In the genomic region with DNA sequence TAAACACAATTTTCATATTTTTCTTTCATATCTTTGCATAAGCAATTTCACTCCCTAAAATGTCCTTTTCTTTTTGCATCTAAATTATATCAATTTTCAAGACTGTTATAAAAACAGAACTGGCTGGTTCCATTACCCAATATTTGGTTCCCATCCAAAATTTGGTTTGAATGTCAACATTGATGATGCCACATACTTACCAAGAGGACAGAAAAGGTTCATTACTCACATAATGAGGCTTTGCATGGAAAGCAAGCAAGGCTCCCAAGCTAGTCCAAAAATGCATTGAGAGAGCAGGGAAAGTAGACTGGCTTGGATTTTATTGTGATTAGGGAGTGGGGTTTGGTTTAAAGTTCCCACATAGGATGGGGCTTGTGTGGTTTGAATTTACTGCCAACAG, we compare ENCODE assay signal across 19 cellular contexts.
DNase-seq lines count a peak whose midpoint lies in the region; ATAC-seq and TF ChIP-seq lines count a peak whose summit lies in the region.
"Had no signal": no experiment of that assay in that cellular context is flagged by ENCODE, and none has a peak within 500 bp of the region (broad histone marks: within the 10 kb centered on the region; RNA-seq: fewer than 3 reads in every experiment).

No MANE protein-coding gene starts in this region.

- H3F3A ChIP-seq in PC-3 (ENCODE audit: low read length, unreplicated experiment), result no peaks in the 10 kb centered on the region

- no TSS peak for BruUV-seq in PC-3 (replicated peaks; lab: Mats Ljungman, UMichigan)

- H3K9me2 ChIP-seq in PC-3 (replicated peaks; ENCODE audit: low read length), result no peaks in the 10 kb centered on the region

- CTCF ChIA-PET in PC-3 (lab: Charles Lee), result no interaction called here

- TF ChIP-seq POLR2A in right lobe of liver (IDR thresholded peaks at IDR 0.05) (no peak), tibial nerve (IDR thresholded peaks at IDR 0.05) (no peak)

- no peak for TF ChIP-seq EP300 in tibial nerve (IDR thresholded peaks at IDR 0.05)

- H3K9ac ChIP-seq in PC-3 (ENCODE audit: low read length), result no peak overlapping the region

- H3K79me2 ChIP-seq in PC-3 (ENCODE audit: low read length), result no peaks in the 10 kb centered on the region

- H3K27me3 ChIP-seq in PC-3 (ENCODE audit: low read length) (no peaks in the 10 kb centered on the region), right lobe of liver (no peaks in the 10 kb centered on the region), tibial nerve (no peaks in the 10 kb centered on the region)
- H3K27me3 ChIP-seq: SJCRH30 had no signal

- DNase-seq in COR-L47 (lab: John Stamatoyannopoulos, UW) (peak; percentile 16), NCI-H1048 (lab: John Stamatoyannopoulos, UW) (peak; percentile 76), PC-3 (peak; percentile 40), right lobe of liver (no peak), tibial nerve (ENCODE audit: low spot score in 2 of 2) (no peak)
- no peak for DNase-seq in stimulated activated CD4-positive, alpha-beta T cell treated with anti-CD3 and anti-CD28 coated beads, Interleukin-2, amount 100 ng/mL, for 48 hours
- DNase-seq: DMS79; H7; HFFc6; NCI-H1105 treated with DMSO at 0.1 percent for 48 hours; NCI-H2081 treated with DMSO at 0.1 percent for 48 hours; NCI-H2171 treated with DMSO at 0.1 percent for 48 hours; NK-92 treated with Interleukin-12 subunit alpha and Interleukin-12 subunit beta, amount 100 ng/mL, for 24 hours; SJCRH30; T-cell had no signal

- ATAC-seq in PC-3 (no peak), right lobe of liver (peak; percentile 51 to 85 (median 67)), GM21723 (IDR thresholded peaks at IDR 0.05; ENCODE audit: unreplicated experiment) (no peak)
- ATAC-seq: A549, K562, Panc1, T-cell had no signal

- no peak overlapping the region for H2AFZ ChIP-seq in PC-3 (ENCODE audit: low read length)

- H3K4me3 ChIP-seq in PC-3 (ENCODE audit: low read length) (no peak overlapping the region), right lobe of liver (no peak overlapping the region), tibial nerve (no peak overlapping the region)
- H3K4me3 ChIP-seq: A549, K562, SJCRH30 had no signal

- H3K4me1 ChIP-seq in PC-3 (ENCODE audit: insufficient read depth, low read length) (peaks cover 10% of the 10 kb centered on the region; the same call in 1 of the 2 replicates), right lobe of liver (no peaks in the 10 kb centered on the region), tibial nerve (no peaks in the 10 kb centered on the region)
- H3K4me1 ChIP-seq: A549, SJCRH30 had no signal

- intact Hi-C loops in PC-3 (cut with micrococcal nuclease) (no loop called here), right lobe of liver (cut with DNase I) (no loop called here)

- H3K27ac ChIP-seq in PC-3 (ENCODE audit: low read length), result no peak overlapping the region
- H3K27ac ChIP-seq in right lobe of liver, result no peak overlapping the region
- no peak overlapping the region for H3K27ac ChIP-seq in tibial nerve
- H3K27ac ChIP-seq: A549, SJCRH30 had no signal

- H3K9me3 ChIP-seq in PC-3 (ENCODE audit: low read length) (no peaks in the 10 kb centered on the region), right lobe of liver (no peaks in the 10 kb centered on the region), tibial nerve (no peaks in the 10 kb centered on the region)
- H3K9me3 ChIP-seq: A549, SJCRH30 had no signal

- H3K36me3 ChIP-seq in PC-3 (ENCODE audit: low read depth, low read length), result no peaks in the 10 kb centered on the region
- H3K36me3 ChIP-seq in right lobe of liver, result no peaks in the 10 kb centered on the region
- H3K36me3 ChIP-seq in tibial nerve, result no peaks in the 10 kb centered on the region
- H3K36me3 ChIP-seq: SJCRH30 had no signal

- POLR2A ChIA-PET in PC-3 (lab: Charles Lee; ENCODE audit: unreplicated experiment), result no interaction called here

- no peaks in the 10 kb centered on the region for H4K20me1 ChIP-seq in PC-3 (ENCODE audit: low read length)

- TF ChIP-seq CTCF in PC-3 (conservative IDR thresholded peaks at IDR 0.05; ENCODE audit: low read depth, low read length) (no peak), right lobe of liver (IDR thresholded peaks at IDR 0.05) (no peak), tibial nerve (IDR thresholded peaks at IDR 0.05) (no peak)

- H3K4me2 ChIP-seq in PC-3 (ENCODE audit: low read length), result no peak overlapping the region
- H3K4me2 ChIP-seq: A549 had no signal

Comparison
In these comparisons a context has a peak if more than half of its experiments do, and no peak if none do; other contexts are left out.
1. DNase-seq: peak in COR-L47 (single experiment), NCI-H1048 (single experiment) and PC-3 (single experiment); none in right lobe of liver (0 of 3), stimulated activated CD4-positive, alpha-beta T cell treated with anti-CD3 and anti-CD28 coated beads, Interleukin-2, amount 100 ng/mL, for 48 hours (0 of 2) and tibial nerve (0 of 2).
2. ATAC-seq: peak in right lobe of liver (4 of 4); none in PC-3 (single experiment) and GM21723 (single experiment).